ENCODE assay signal across 8 cellular contexts in genomic region chr17:5249615-5250014, GRCh38. TPM values are rescaled to one million over a fixed set of nuclear protein-coding genes. Genes with fewer than 3 reads are reported as not detected.
A peak's percentile ranks its signal among the peaks of the same experiment; 100 is the strongest.
DNase-seq lines count a peak whose midpoint lies in the region; ATAC-seq and TF ChIP-seq lines count a peak whose summit lies in the region.

No MANE protein-coding gene starts in this region.

- H3K36me3 ChIP-seq in MG63 (no peaks in the 10 kb centered on the region), psoas muscle (ENCODE audit: insufficient read depth in 1 of 2, low read depth in 1 of 2) (no peaks in the 10 kb centered on the region)

- H3K4me3 ChIP-seq in MG63 (no peak overlapping the region), psoas muscle (no peak overlapping the region)

- DNase-seq in ELF-1 (ENCODE audit: low read depth, low spot score): peak; percentile 86
- DNase-seq in MG63: peak; percentile 11
- DNase-seq in SK-N-DZ (ENCODE audit: low spot score): peak; percentile 81
- DNase-seq in head of caudate nucleus: peak in 40 of 42 donors; percentile 25 to 89 (median 68)
- peak in 1 of 2 donors; percentile 32 for DNase-seq in psoas muscle

- no peaks in the 10 kb centered on the region for H3K27me3 ChIP-seq in MG63
- no peaks in the 10 kb centered on the region for H3K27me3 ChIP-seq in psoas muscle (ENCODE audit: insufficient read depth in 3 of 3, low read length in 2 of 3)

- no peaks in the 10 kb centered on the region for H3K27me3 Mint-ChIP-seq in activated naive CD4-positive, alpha-beta T cell treated with anti-CD3 and anti-CD28 coated beads, Interleukin-2, amount 50 U/mL, for 24 hours

- H3K9me3 ChIP-seq in MG63: no peaks in the 10 kb centered on the region
- no peaks in the 10 kb centered on the region for H3K9me3 ChIP-seq in psoas muscle

- WGBS in psoas muscle, 3 donors: 0 to 1% (median 0%) methylated on average over 4 of the region's 4 CpGs

- H3K4me1 Mint-ChIP-seq in activated naive CD4-positive, alpha-beta T cell treated with anti-CD3 and anti-CD28 coated beads, Interleukin-2, amount 50 U/mL, for 24 hours: peaks cover 5% of the 10 kb centered on the region

- no peak overlapping the region for H3K27ac ChIP-seq in psoas muscle

- no peaks in the 10 kb centered on the region for H3K36me3 Mint-ChIP-seq in activated naive CD4-positive, alpha-beta T cell treated with anti-CD3 and anti-CD28 coated beads, Interleukin-2, amount 50 U/mL, for 24 hours

- no peak for TF ChIP-seq POLR2A in GM18505 (IDR thresholded peaks at IDR 0.05; ENCODE audit: borderline replicate concordance, extremely low read depth, insufficient read depth, insufficient read length)

- no peaks in the 10 kb centered on the region for H3K9me3 Mint-ChIP-seq in activated naive CD4-positive, alpha-beta T cell treated with anti-CD3 and anti-CD28 coated beads, Interleukin-2, amount 50 U/mL, for 24 hours

- H3K4me3 Mint-ChIP-seq in activated naive CD4-positive, alpha-beta T cell treated with anti-CD3 and anti-CD28 coated beads, Interleukin-2, amount 50 U/mL, for 24 hours: no peak overlapping the region

- TF ChIP-seq CTCF in psoas muscle (IDR thresholded peaks at IDR 0.05): peak; percentile 64

- peak; percentile 68 to 91 (median 74) for ATAC-seq in psoas muscle
- no peak for ATAC-seq in GM18505 (IDR thresholded peaks at IDR 0.05; ENCODE audit: unreplicated experiment)
- ATAC-seq in HG02981 (IDR thresholded peaks at IDR 0.05; ENCODE audit: unreplicated experiment): no peak

- no peaks in the 10 kb centered on the region for H3K4me1 ChIP-seq in psoas muscle

- intact Hi-C loops in head of caudate nucleus (cut with DNase I): loop anchor here (10.0 kb wide), 1 partner anchor 55 kb away; no protein-coding TSS in a partner anchor
- intact Hi-C loops in psoas muscle (cut with DNase I): loop anchor here (1.0 to 10.0 kb wide), 5 partner anchors 58 to 1185 kb away; partner anchors contain the start of genes C1QBP (in 2 of the 2) and AIPL1 (in 1 of the 2)

- peak overlapping the region; percentile 6 for H3K27ac Mint-ChIP-seq in activated naive CD4-positive, alpha-beta T cell treated with anti-CD3 and anti-CD28 coated beads, Interleukin-2, amount 50 U/mL, for 24 hours

RNA-seq across cellular contexts. Expression of gene SCIMP, which starts 15.0 kb away (rescaled TPM):
- total RNA-seq in MG63 (2014; rRNA removed; shearing (Covaris generic); ENCODE audit: low replicate concordance): not detected in 2 replicates
- polyA plus RNA-seq in SK-N-DZ (2014; cell fraction: cytosol; rRNA removed): not detected in 2 replicates
- polyA plus RNA-seq in SK-N-DZ (2014; cell fraction: nucleus; rRNA removed): not detected in 2 replicates
- under 1 TPM; 0.37 to 0.74 (median 0.50) TPM for total RNA-seq in psoas muscle
- polyA plus RNA-seq in psoas muscle: under 1 TPM; 0.12 to 0.55 (median 0.27) TPM

RNA-seq across cellular contexts. Expression of gene RABEP1, which starts 32.5 kb away (rescaled TPM):
- 41.0 and 46.9 TPM in 2 replicates for total RNA-seq in MG63 (2014; rRNA removed; shearing (Covaris generic); ENCODE audit: low replicate concordance)
- 34.2 and 40.8 TPM in 2 replicates for polyA plus RNA-seq in SK-N-DZ (2014; cell fraction: cytosol; rRNA removed)
- 40.8 and 70.0 TPM in 2 replicates for polyA plus RNA-seq in SK-N-DZ (2014; cell fraction: nucleus; rRNA removed)
- total RNA-seq in psoas muscle: 10 to 100 TPM; 69.9 to 86.1 (median 80.1) TPM
- 100 to 1,000 TPM in 1 of 3 donors, 10 to 100 TPM in 2; 33.4 to 106 (median 36.3) TPM for polyA plus RNA-seq in psoas muscle

RNA-seq across cellular contexts. Expression of gene ZNF594, which starts 57.9 kb away (rescaled TPM):
- total RNA-seq in MG63 (2014; rRNA removed; shearing (Covaris generic); ENCODE audit: low replicate concordance): 3.0 and 3.1 TPM in 2 replicates
- polyA plus RNA-seq in SK-N-DZ (2014; cell fraction: cytosol; rRNA removed): 23.8 and 27.3 TPM in 2 replicates
- polyA plus RNA-seq in SK-N-DZ (2014; cell fraction: nucleus; rRNA removed): 49.0 and 56.4 TPM in 2 replicates
- total RNA-seq in psoas muscle: 1 to 10 TPM; 1.5 to 4.0 (median 3.1) TPM
- polyA plus RNA-seq in psoas muscle: 1 to 10 TPM; 1.1 to 6.6 (median 1.2) TPM

Comparison
In these comparisons a context has a peak if more than half of its experiments do, and no peak if none do; other contexts are left out.
1. ATAC-seq: peak in psoas muscle (4 of 4); none in GM18505 (single experiment) and HG02981 (single experiment).